Comparison of ENCODE assay signal across 20 cellular contexts in genomic region chr18:76715012-76715608, GRCh38.
"Had no signal": no experiment of that assay in that cellular context is flagged by ENCODE, and none has a peak within 500 bp of the region (broad histone marks: within the 10 kb centered on the region; RNA-seq: fewer than 3 reads in every experiment).

No MANE protein-coding gene starts in this region.

- H3K4me1 Mint-ChIP-seq: memory B cell; naive B cell; stimulated activated memory B cell treated with anti-CD40 and anti-IgM and Interleukin-4, amounts not matched to agents 10 μg/mL and 1 μg/mL and 100 μg/mL, for 72 hours had no signal

- H3K36me3 ChIP-seq: esophagus muscularis mucosa, left ventricle myocardium inferior, lower lobe of right lung, tibial artery, upper lobe of right lung had no signal

- H3K9me3 ChIP-seq: esophagus muscularis mucosa, left ventricle myocardium inferior, lower lobe of right lung, tibial artery, upper lobe of right lung had no signal

- H3K27ac Mint-ChIP-seq: dendritic cell treated with granulocyte-macrophage colony-stimulating factor and Interleukin-4, amounts not matched to agents 40 ng/mL and 50 ng/mL, for 4 days; effector memory CD8-positive, alpha-beta T cell; immature natural killer cell; memory B cell; naive B cell; stimulated activated memory B cell treated with anti-CD40 and anti-IgM and Interleukin-4, amounts not matched to agents 10 μg/mL and 1 μg/mL and 100 μg/mL, for 72 hours; stimulated activated naive CD8-positive, alpha-beta T cell treated with anti-CD3 and anti-CD28 coated beads, Interleukin-15, Interleukin-2, amounts not matched to agents 100 ng/mL and 50 ng/mL, for 24 hours had no signal

- H3K27ac ChIP-seq: epithelial cell of prostate, esophagus muscularis mucosa, left ventricle myocardium inferior, lower lobe of right lung, tibial artery, upper lobe of right lung had no signal

- H3K4me3 Mint-ChIP-seq: dendritic cell treated with granulocyte-macrophage colony-stimulating factor and Interleukin-4, amounts not matched to agents 40 ng/mL and 50 ng/mL, for 4 days; effector memory CD8-positive, alpha-beta T cell; immature natural killer cell; memory B cell; naive B cell; stimulated activated memory B cell treated with anti-CD40 and anti-IgM and Interleukin-4, amounts not matched to agents 10 μg/mL and 1 μg/mL and 100 μg/mL, for 72 hours; stimulated activated naive CD8-positive, alpha-beta T cell treated with anti-CD3 and anti-CD28 coated beads, Interleukin-15, Interleukin-2, amounts not matched to agents 100 ng/mL and 50 ng/mL, for 24 hours had no signal

- DNase-seq: effector memory CD8-positive, alpha-beta T cell; foreskin fibroblast; immature natural killer cell; left cardiac atrium; left ventricle myocardium inferior; lower lobe of right lung; naive B cell; right cardiac atrium; stimulated activated CD4-positive, alpha-beta T cell treated with anti-CD3 and anti-CD28 coated beads, Interleukin-15, amount 100 ng/mL, for 24 hours; stimulated activated CD4-positive, alpha-beta T cell treated with anti-CD3 and anti-CD28 coated beads, Interleukin-1b, Interleukin-23, amount 100 ng/mL, for 48 hours; stimulated activated CD4-positive, alpha-beta T cell treated with anti-CD3 and anti-CD28 coated beads, Interleukin-4, amount 100 ng/mL, for 24 hours; upper lobe of right lung had no signal

- H3K9me3 Mint-ChIP-seq: dendritic cell treated with granulocyte-macrophage colony-stimulating factor and Interleukin-4, amounts not matched to agents 40 ng/mL and 50 ng/mL, for 4 days; effector memory CD8-positive, alpha-beta T cell; immature natural killer cell; memory B cell; naive B cell; stimulated activated memory B cell treated with anti-CD40 and anti-IgM and Interleukin-4, amounts not matched to agents 10 μg/mL and 1 μg/mL and 100 μg/mL, for 72 hours; stimulated activated naive CD8-positive, alpha-beta T cell treated with anti-CD3 and anti-CD28 coated beads, Interleukin-15, Interleukin-2, amounts not matched to agents 100 ng/mL and 50 ng/mL, for 24 hours had no signal

- FAIRE-seq: keratinocyte had no signal

- ATAC-seq: effector memory CD8-positive, alpha-beta T cell; lower lobe of right lung; right cardiac atrium; stimulated activated memory B cell treated with anti-CD40 and anti-IgM and Interleukin-4, amounts not matched to agents 10 μg/mL and 1 μg/mL and 100 μg/mL, for 72 hours; upper lobe of right lung had no signal

- H3K4me3 ChIP-seq: esophagus muscularis mucosa, left ventricle myocardium inferior, lower lobe of right lung, tibial artery, upper lobe of right lung had no signal

- H3K36me3 Mint-ChIP-seq: immature natural killer cell; memory B cell; naive B cell; stimulated activated memory B cell treated with anti-CD40 and anti-IgM and Interleukin-4, amounts not matched to agents 10 μg/mL and 1 μg/mL and 100 μg/mL, for 72 hours had no signal

- H3K4me1 ChIP-seq: esophagus muscularis mucosa, left ventricle myocardium inferior, lower lobe of right lung, tibial artery, upper lobe of right lung had no signal

- H3K27me3 Mint-ChIP-seq: effector memory CD8-positive, alpha-beta T cell; stimulated activated memory B cell treated with anti-CD40 and anti-IgM and Interleukin-4, amounts not matched to agents 10 μg/mL and 1 μg/mL and 100 μg/mL, for 72 hours had no signal
